Comparison of ENCODE assay signal across 16 cellular contexts in the genomic region with DNA sequence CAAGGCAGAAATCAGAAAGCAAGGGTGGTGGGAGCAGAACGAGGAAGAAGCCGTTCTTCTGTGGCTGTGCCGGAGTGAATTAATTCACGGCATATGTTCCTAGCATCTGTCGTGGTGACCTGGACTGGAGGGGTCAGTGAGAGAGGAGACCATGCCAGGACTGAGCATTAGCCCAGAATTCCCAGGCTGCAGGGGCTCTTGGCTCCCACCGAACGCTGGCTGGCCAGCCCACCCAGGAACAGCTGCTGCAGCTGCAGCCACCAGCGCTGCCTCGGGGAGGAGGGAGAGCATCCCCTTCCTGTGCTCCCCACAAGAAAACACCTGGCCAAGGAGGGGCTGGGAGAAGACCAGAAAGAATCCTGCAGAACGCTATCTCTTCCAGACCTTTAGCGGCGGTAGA.
DNase-seq lines count a peak whose midpoint lies in the region; ATAC-seq and TF ChIP-seq lines count a peak whose summit lies in the region.
"Had no signal": no experiment of that assay in that cellular context is flagged by ENCODE, and none has a peak within 500 bp of the region (broad histone marks: within the 10 kb centered on the region; RNA-seq: fewer than 3 reads in every experiment).

No MANE protein-coding gene starts in this region.

- no peaks in the 10 kb centered on the region for H4K20me1 ChIP-seq in hepatocyte (ENCODE audit: insufficient read depth, poor library complexity, severe bottlenecking)

- H3K4me1 Mint-ChIP-seq in WTC11, result peaks cover 42% of the 10 kb centered on the region
- H3K4me1 Mint-ChIP-seq in effector memory CD8-positive, alpha-beta T cell (ENCODE audit: low read depth in 2 of 2), result no peaks in the 10 kb centered on the region

- no peak overlapping the region for H3K27ac Mint-ChIP-seq in WTC11
- no peak overlapping the region for H3K27ac Mint-ChIP-seq in effector memory CD8-positive, alpha-beta T cell

- H3K36me3 Mint-ChIP-seq in WTC11, result no peaks in the 10 kb centered on the region
- H3K36me3 Mint-ChIP-seq in effector memory CD8-positive, alpha-beta T cell (ENCODE audit: insufficient read depth), result no peaks in the 10 kb centered on the region

- TF ChIP-seq POLR2A in uterus (IDR thresholded peaks at IDR 0.05), result no peak

- H3K27me3 Mint-ChIP-seq in WTC11 (ENCODE audit: low read depth), result no peaks in the 10 kb centered on the region; the same call in 1 of the 2 replicates
- H3K27me3 Mint-ChIP-seq in effector memory CD8-positive, alpha-beta T cell, result peaks cover 11 to 40% of the 10 kb centered on the region in 2 donors

- no peak overlapping the region for H3K4me3 Mint-ChIP-seq in WTC11
- no peak overlapping the region for H3K4me3 Mint-ChIP-seq in effector memory CD8-positive, alpha-beta T cell

- H3K9me2 ChIP-seq in hepatocyte (replicated peaks; ENCODE audit: insufficient read depth), result no peaks in the 10 kb centered on the region

- POLR2A ChIA-PET in WTC11 (lab: Charles Lee), result interaction anchor here (0.7 kb wide), 1 partner anchor 26 kb away, joined by 3 read pairs; no protein-coding TSS in a partner anchor

- H3K36me3 ChIP-seq in right atrium auricular region (no peaks in the 10 kb centered on the region), hepatocyte (replicated peaks; ENCODE audit: insufficient read depth, low read depth) (no peaks in the 10 kb centered on the region), uterus (no peaks in the 10 kb centered on the region)

- H3K9me3 Mint-ChIP-seq in WTC11, result no peaks in the 10 kb centered on the region
- no peaks in the 10 kb centered on the region for H3K9me3 Mint-ChIP-seq in effector memory CD8-positive, alpha-beta T cell

- intact Hi-C loops in Right ventricle myocardium superior (cut with DNase I), result no loop called here
- intact Hi-C loops in uterus (cut with DNase I; ENCODE audit: low total_unique reads), result no loop called here

- H3K9me3 ChIP-seq in right atrium auricular region, result no peaks in the 10 kb centered on the region
- H3K9me3 ChIP-seq in hepatocyte (ENCODE audit: low read depth), result no peaks in the 10 kb centered on the region
- H3K9me3 ChIP-seq in uterus, result no peaks in the 10 kb centered on the region

- H3K4me3 ChIP-seq in right atrium auricular region (no peak overlapping the region), hepatocyte (no peak overlapping the region), uterus (no peak overlapping the region)

- WGBS in hepatocyte (ENCODE audit: low lambda C conversion rate, missing lambda C conversion rate), result 67% methylated on average over 12 of the region's 12 CpGs

- DNase-seq in Right ventricle myocardium superior (no peak), right atrium auricular region (ENCODE audit: low spot score) (no peak), WTC11 (ENCODE audit: low spot score) (no peak), hepatocyte (ENCODE audit: low spot score) (no peak), uterus (peak in 1 of 2 donors; percentile 20)
- DNase-seq in effector memory CD8-positive, alpha-beta T cell, result no peak
- no peak for DNase-seq in activated T-cell treated with anti-CD3 and anti-CD28 coated beads, Interleukin-2, amount 50 U/mL, for 1 hour
- DNase-seq: KG1, NCI-H1048, NCI-H2107, NCI-H226, NCI-H526 treated with DMSO at 0.1 percent for 48 hours, PC-3 had no signal

- no peak for TF ChIP-seq CTCF in right atrium auricular region (IDR thresholded peaks at IDR 0.05)
- no peak for TF ChIP-seq CTCF in WTC11 (IDR thresholded peaks at IDR 0.05)
- no peak for TF ChIP-seq CTCF in hepatocyte (IDR thresholded peaks at IDR 0.05; ENCODE audit: poor library complexity)
- no peak for TF ChIP-seq CTCF in uterus (IDR thresholded peaks at IDR 0.05)

- H3K27me3 ChIP-seq in right atrium auricular region (no peaks in the 10 kb centered on the region), hepatocyte (no peaks in the 10 kb centered on the region), uterus (no peaks in the 10 kb centered on the region)

- H3K79me2 ChIP-seq in hepatocyte, result no peaks in the 10 kb centered on the region

- CTCF ChIA-PET in WTC11 (lab: Charles Lee), result interaction anchor here (1.7 to 1.9 kb wide), 2 partner anchors 38 to 298 kb away, joined by 5 to 10 read pairs; no protein-coding TSS in a partner anchor

- no peaks in the 10 kb centered on the region for H3K4me1 ChIP-seq in right atrium auricular region
- peaks cover 9% of the 10 kb centered on the region for H3K4me1 ChIP-seq in hepatocyte (ENCODE audit: insufficient read depth)
- peaks cover 0 to 4% of the 10 kb centered on the region in 2 donors for H3K4me1 ChIP-seq in uterus

- H3K27ac ChIP-seq in right atrium auricular region, result no peak overlapping the region
- peak overlapping the region; percentile 11 for H3K27ac ChIP-seq in hepatocyte
- H3K27ac ChIP-seq in uterus, result peak overlapping the region; percentile 10 to 19
- H3K27ac ChIP-seq: C4-2B had no signal

- peak; percentile 50 for ATAC-seq in Right ventricle myocardium superior (ENCODE audit: poor library complexity)
- ATAC-seq in WTC11, result no peak
- no peak for ATAC-seq in HG03432 (IDR thresholded peaks at IDR 0.05; ENCODE audit: unreplicated experiment)
- no peak for ATAC-seq in effector memory CD8-positive, alpha-beta T cell (replicated peaks)
- ATAC-seq: HCT116, PC-3 had no signal

- peak overlapping the region; percentile 9 for H3K4me2 ChIP-seq in hepatocyte

- no peak overlapping the region for H2AFZ ChIP-seq in hepatocyte

TF ChIP-seq in WTC11, 78 proteins besides CTCF, POLR2A, EP300 and RAD21:
- TF ChIP-seq MYBL2 (CRISPR knock-in tag; IDR thresholded peaks at IDR 0.05) (no peak), ATF1 (CRISPR knock-in tag; IDR thresholded peaks at IDR 0.05) (no peak), ZNF416 (CRISPR knock-in tag; IDR thresholded peaks at IDR 0.05) (no peak), SP1 (CRISPR knock-in tag; conservative IDR thresholded peaks at IDR 0.05) (no peak), ZNF263 (CRISPR knock-in tag; IDR thresholded peaks at IDR 0.05; ENCODE audit: low read depth) (peak; percentile 84)
- TF ChIP-seq, protein P1, sequence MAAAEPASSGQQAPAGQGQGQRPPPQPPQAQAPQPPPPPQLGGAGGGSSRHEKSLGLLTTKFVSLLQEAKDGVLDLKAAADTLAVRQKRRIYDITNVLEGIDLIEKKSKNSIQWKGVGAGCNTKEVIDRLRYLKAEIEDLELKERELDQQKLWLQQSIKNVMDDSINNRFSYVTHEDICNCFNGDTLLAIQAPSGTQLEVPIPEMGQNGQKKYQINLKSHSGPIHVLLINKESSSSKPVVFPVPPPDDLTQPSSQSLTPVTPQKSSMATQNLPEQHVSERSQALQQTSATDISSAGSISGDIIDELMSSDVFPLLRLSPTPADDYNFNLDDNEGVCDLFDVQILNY (CRISPR knock-in tag; IDR thresholded peaks at IDR 0.05), result no peak

Comparison
In these comparisons a context has a peak if more than half of its experiments do, and no peak if none do; other contexts are left out.
1. H3K27ac ChIP-seq: peak in hepatocyte (single experiment) and uterus (2 of 2); none in right atrium auricular region (0 of 2).